Comparison of ENCODE assay signal across 8 cellular contexts in the genomic region with DNA sequence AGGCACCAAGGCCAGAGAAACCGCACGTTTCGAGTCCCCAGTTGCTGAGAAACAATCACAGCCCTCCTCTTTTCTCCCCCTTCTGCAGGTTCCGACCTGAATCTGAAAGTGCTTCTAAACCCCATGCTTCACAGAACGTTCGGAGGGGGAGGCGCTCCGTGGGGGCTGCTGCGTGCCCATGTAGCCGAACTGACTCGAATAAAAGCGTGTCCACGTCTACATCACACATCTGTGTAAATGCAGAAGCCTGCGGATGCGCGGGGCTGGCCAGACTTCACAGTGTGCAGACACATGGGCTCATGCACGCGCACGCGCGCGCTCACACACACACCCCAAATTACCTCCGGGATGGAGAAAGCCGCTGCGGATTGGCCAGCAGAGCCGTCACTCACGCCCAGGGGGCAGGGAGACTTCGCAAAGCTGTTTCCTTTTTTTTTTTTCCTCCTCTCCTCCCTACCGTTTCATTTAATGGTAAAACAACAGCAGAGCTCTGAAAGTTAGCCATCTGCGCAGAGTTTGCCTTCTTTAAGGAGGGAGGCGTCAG. TPM values are rescaled to one million over a fixed set of nuclear protein-coding genes. Genes with fewer than 3 reads are reported as not detected.
A peak's percentile ranks its signal among the peaks of the same experiment; 100 is the strongest.
DNase-seq lines count a peak whose midpoint lies in the region; ATAC-seq and TF ChIP-seq lines count a peak whose summit lies in the region.

No MANE protein-coding gene starts in this region.

- CTCF ChIA-PET in PC-9 (lab: Charles Lee) = interaction anchor here (0.6 kb wide), 1 partner anchor 36 kb away, joined by 3 read pairs; no protein-coding TSS in a partner anchor

- H3K4me1 ChIP-seq in PC-9 (replicated peaks; ENCODE audit: insufficient read depth) = peaks cover 14% of the 10 kb centered on the region
- peaks cover 18 to 20% of the 10 kb centered on the region in 2 donors for H3K4me1 ChIP-seq in mucosa of rectum (ENCODE audit: control insufficient read depth in 2 of 2, insufficient read depth in 2 of 2, low read length in 2 of 2)

- BruUV-seq in PC-9 (replicated peaks; lab: Mats Ljungman, UMichigan) = TSS peak; percentile 63

- H3K9me3 ChIP-seq in PC-9 (ENCODE audit: insufficient read depth, low read depth) = no peaks in the 10 kb centered on the region
- no peaks in the 10 kb centered on the region for H3K9me3 ChIP-seq in mucosa of rectum (ENCODE audit: control insufficient read depth in 2 of 2, low read length in 2 of 2)

- peak overlapping the region; percentile 85 for H2AFZ ChIP-seq in PC-9

- no peak for TF ChIP-seq EP300 in Ishikawa (IDR thresholded peaks at IDR 0.05; ENCODE audit: borderline replicate concordance)

- peaks cover 46% of the 10 kb centered on the region for H3K79me2 ChIP-seq in PC-9 (ENCODE audit: low read depth)

- H4K20me1 ChIP-seq in PC-9 (ENCODE audit: insufficient read depth) = peaks cover 26% of the 10 kb centered on the region; the same call in 1 of the 2 replicates

- peak overlapping the region; percentile 63 to 75 for H3K9ac ChIP-seq in mucosa of rectum (ENCODE audit: low read depth in 1 of 2, low read length in 2 of 2)

- H3K4me2 ChIP-seq in PC-9 = peak overlapping the region; percentile 90

- TF ChIP-seq CTCF in PC-9 (conservative IDR thresholded peaks at IDR 0.05) = no peak

- H3K9me2 ChIP-seq in PC-9 (ENCODE audit: insufficient read depth) = no peaks in the 10 kb centered on the region

- H3K27me3 ChIP-seq in PC-9 (ENCODE audit: insufficient read depth, low read depth) (no peaks in the 10 kb centered on the region), mucosa of rectum (ENCODE audit: control insufficient read depth in 2 of 2, insufficient read depth in 2 of 2, low read length in 2 of 2) (no peaks in the 10 kb centered on the region)

- peak overlapping the region; percentile 63 for H3K27ac ChIP-seq in PC-9
- H3K27ac ChIP-seq in mucosa of rectum (ENCODE audit: low read depth in 2 of 2, low read length in 2 of 2) = peak overlapping the region; percentile 83 to 85

- peak; percentile 99 for DNase-seq in DMS53 treated with DMSO at 0.1 percent for 48 hours (lab: John Stamatoyannopoulos, UW; ENCODE audit: unreplicated experiment)
- peak; percentile 95 for DNase-seq in PC-9
- peak; percentile 100 for DNase-seq in activated T-cell treated with anti-CD3 and anti-CD28 coated beads, Interleukin-2, amount 50 U/mL, for 48 hours
- peak; percentile 99 for DNase-seq in stimulated activated CD8-positive, alpha-beta memory T cell treated with anti-CD3 and anti-CD28 coated beads, Interleukin-4, amount 100 ng/mL, for 24 hours (ENCODE audit: low read depth)

- intact Hi-C loops in PC-9 (cut with micrococcal nuclease; ENCODE audit: unreplicated experiment) = loop anchor here (1.0 to 5.0 kb wide), 4 partner anchors 15 to 195 kb away; no protein-coding TSS in a partner anchor

- no peaks in the 10 kb centered on the region for H3K36me3 ChIP-seq in PC-9 (ENCODE audit: low read depth)
- H3K36me3 ChIP-seq in mucosa of rectum (ENCODE audit: control insufficient read depth in 2 of 2, insufficient read depth in 2 of 2, low read length in 2 of 2) = no peaks in the 10 kb centered on the region

- H3F3A ChIP-seq in PC-9 (ENCODE audit: insufficient read depth, low read depth) = peaks cover 25% of the 10 kb centered on the region

- H3K4me3 ChIP-seq in PC-9 = peak overlapping the region; percentile 70
- peak overlapping the region; percentile 89 to 99 for H3K4me3 ChIP-seq in mucosa of rectum (ENCODE audit: low read length in 2 of 2)

- ATAC-seq in GM21717 (IDR thresholded peaks at IDR 0.05; ENCODE audit: unreplicated experiment) = peak; percentile 92
- peak; percentile 91 for ATAC-seq in esophagus mucosa

- POLR2A ChIA-PET in PC-9 (lab: Charles Lee; ENCODE audit: unreplicated experiment) = no interaction called here

- TF ChIP-seq RAD21 in Ishikawa (IDR thresholded peaks at IDR 0.05; ENCODE audit: low read depth) = no peak

TF ChIP-seq in Ishikawa, 13 proteins besides CTCF, POLR2A, EP300 and RAD21:
- TF ChIP-seq ZBTB7A (IDR thresholded peaks at IDR 0.05; ENCODE audit: low read depth) = no peak; the same call in 1 of the 2 replicates
- no peak for TF ChIP-seq NFIC (IDR thresholded peaks at IDR 0.05)
- TF ChIP-seq CEBPB (IDR thresholded peaks at IDR 0.05) = no peak
- TF ChIP-seq YY1 (IDR thresholded peaks at IDR 0.05; ENCODE audit: low read depth) = 0 out of 2 replicates have a peak, but pooled peaks have one; percentile 16
- TF ChIP-seq TCF12 (IDR thresholded peaks at IDR 0.05; ENCODE audit: low read depth) = no peak
- TF ChIP-seq, protein P1, sequence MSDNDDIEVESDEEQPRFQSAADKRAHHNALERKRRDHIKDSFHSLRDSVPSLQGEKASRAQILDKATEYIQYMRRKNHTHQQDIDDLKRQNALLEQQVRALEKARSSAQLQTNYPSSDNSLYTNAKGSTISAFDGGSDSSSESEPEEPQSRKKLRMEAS (IDR thresholded peaks at IDR 0.05) = peak; percentile 60; the same call in 1 of the 2 replicates
- TF ChIP-seq CREB1 (IDR thresholded peaks at IDR 0.05; ENCODE audit: low read depth) = no peak
- TF ChIP-seq TAF1 (IDR thresholded peaks at IDR 0.05; ENCODE audit: low read depth) = peak; percentile 55
- TF ChIP-seq, protein P2, sequence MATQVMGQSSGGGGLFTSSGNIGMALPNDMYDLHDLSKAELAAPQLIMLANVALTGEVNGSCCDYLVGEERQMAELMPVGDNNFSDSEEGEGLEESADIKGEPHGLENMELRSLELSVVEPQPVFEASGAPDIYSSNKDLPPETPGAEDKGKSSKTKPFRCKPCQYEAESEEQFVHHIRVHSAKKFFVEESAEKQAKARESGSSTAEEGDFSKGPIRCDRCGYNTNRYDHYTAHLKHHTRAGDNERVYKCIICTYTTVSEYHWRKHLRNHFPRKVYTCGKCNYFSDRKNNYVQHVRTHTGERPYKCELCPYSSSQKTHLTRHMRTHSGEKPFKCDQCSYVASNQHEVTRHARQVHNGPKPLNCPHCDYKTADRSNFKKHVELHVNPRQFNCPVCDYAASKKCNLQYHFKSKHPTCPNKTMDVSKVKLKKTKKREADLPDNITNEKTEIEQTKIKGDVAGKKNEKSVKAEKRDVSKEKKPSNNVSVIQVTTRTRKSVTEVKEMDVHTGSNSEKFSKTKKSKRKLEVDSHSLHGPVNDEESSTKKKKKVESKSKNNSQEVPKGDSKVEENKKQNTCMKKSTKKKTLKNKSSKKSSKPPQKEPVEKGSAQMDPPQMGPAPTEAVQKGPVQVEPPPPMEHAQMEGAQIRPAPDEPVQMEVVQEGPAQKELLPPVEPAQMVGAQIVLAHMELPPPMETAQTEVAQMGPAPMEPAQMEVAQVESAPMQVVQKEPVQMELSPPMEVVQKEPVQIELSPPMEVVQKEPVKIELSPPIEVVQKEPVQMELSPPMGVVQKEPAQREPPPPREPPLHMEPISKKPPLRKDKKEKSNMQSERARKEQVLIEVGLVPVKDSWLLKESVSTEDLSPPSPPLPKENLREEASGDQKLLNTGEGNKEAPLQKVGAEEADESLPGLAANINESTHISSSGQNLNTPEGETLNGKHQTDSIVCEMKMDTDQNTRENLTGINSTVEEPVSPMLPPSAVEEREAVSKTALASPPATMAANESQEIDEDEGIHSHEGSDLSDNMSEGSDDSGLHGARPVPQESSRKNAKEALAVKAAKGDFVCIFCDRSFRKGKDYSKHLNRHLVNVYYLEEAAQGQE (IDR thresholded peaks at IDR 0.05; ENCODE audit: low read depth) = no peak
- TF ChIP-seq, protein P3, sequence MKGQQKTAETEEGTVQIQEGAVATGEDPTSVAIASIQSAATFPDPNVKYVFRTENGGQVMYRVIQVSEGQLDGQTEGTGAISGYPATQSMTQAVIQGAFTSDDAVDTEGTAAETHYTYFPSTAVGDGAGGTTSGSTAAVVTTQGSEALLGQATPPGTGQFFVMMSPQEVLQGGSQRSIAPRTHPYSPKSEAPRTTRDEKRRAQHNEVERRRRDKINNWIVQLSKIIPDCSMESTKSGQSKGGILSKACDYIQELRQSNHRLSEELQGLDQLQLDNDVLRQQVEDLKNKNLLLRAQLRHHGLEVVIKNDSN (IDR thresholded peaks at IDR 0.05) = no peak
- TF ChIP-seq FOXM1 (IDR thresholded peaks at IDR 0.05; ENCODE audit: borderline replicate concordance, low read depth) = no peak; the same call in 1 of the 2 replicates
- TF ChIP-seq EGR1 (IDR thresholded peaks at IDR 0.05) = no peak
- TF ChIP-seq TEAD4 (IDR thresholded peaks at IDR 0.05) = no peak

RNA-seq across cellular contexts. Expression of a gene that starts 2.3 kb away (rescaled TPM):
- total RNA-seq in PC-9 (2021) = 31.5 and 32.7 TPM in 2 replicates
- 19.3 TPM for total RNA-seq in esophagus mucosa

Comparison
In these comparisons a context has a peak if more than half of its experiments do, and no peak if none do; other contexts are left out.
1. Peak in every context shown above with its lines: DNase-seq, ATAC-seq, H3K4me3 ChIP-seq and H3K27ac ChIP-seq.